ENCODE assay signal across 23 cellular contexts in the genomic region with DNA sequence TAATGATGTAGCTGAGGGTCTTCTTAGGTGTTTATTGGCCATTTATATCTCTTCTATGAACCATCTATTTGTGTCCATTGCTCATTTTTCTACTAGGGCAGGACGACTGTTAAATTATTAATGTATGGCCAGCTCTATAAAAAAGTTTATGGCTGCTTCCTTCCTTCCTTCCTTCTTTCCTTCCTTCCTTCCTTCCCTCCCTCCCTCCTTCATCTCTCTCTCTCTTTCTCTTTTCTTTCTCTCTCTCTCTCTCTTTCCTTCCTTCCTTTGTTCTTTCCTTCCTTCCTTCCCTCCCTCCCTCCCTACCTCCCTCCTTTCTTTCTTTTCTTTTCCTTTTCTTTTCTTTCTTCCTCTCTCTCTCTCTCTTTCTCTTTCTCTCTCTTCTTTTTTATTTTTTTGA. TPM values are rescaled to one million over a fixed set of nuclear protein-coding genes. Genes with fewer than 3 reads are reported as not detected.
"Had no signal": no experiment of that assay in that cellular context is flagged by ENCODE, and none has a peak within 500 bp of the region (broad histone marks: within the 10 kb centered on the region; RNA-seq: fewer than 3 reads in every experiment).

No MANE protein-coding gene starts in this region.

- H3K9me3 ChIP-seq: mucosa of descending colon, psoas muscle, stomach had no signal

- H3K27me3 ChIP-seq: heart left ventricle had no signal

- H3K36me3 ChIP-seq: heart left ventricle, stomach had no signal

- FAIRE-seq: endometrium, frontal cortex, islet of Langerhans, urothelium cell line had no signal

- H3K27ac Mint-ChIP-seq: nephron had no signal

- H3K27ac ChIP-seq: psoas muscle had no signal

- H3K4me3 ChIP-seq: heart left ventricle, mucosa of descending colon, psoas muscle, stomach had no signal

- H3K9me3 Mint-ChIP-seq: nephron had no signal

- H3K4me3 Mint-ChIP-seq: nephron had no signal

- H3K4me1 ChIP-seq: psoas muscle had no signal

- DNase-seq: cortex of kidney; effector memory CD4-positive, alpha-beta T cell; heart left ventricle; hippocampal formation; kidney glomerular epithelial cell; mucosa of descending colon; psoas muscle; retina; stimulated activated CD4-positive, alpha-beta T cell treated with anti-CD3 and anti-CD28 coated beads, Interleukin-12 subunit alpha, Interleukin-12 subunit beta, amount 100 ng/mL, for 4 hours; stimulated activated naive CD4-positive, alpha-beta T cell; stomach; substantia nigra had no signal

RNA-seq across cellular contexts. Expression of a gene that starts 20.8 kb away (rescaled TPM):
- total RNA-seq: fibroblast of lung, frontal cortex, glomerular endothelial cell, heart left ventricle, mucosa of descending colon, myocyte, omental fat pad, psoas muscle, sciatic nerve, skeletal muscle tissue, stomach had no signal
